27 cellular contexts compared by ENCODE assay signal in the genomic region with DNA sequence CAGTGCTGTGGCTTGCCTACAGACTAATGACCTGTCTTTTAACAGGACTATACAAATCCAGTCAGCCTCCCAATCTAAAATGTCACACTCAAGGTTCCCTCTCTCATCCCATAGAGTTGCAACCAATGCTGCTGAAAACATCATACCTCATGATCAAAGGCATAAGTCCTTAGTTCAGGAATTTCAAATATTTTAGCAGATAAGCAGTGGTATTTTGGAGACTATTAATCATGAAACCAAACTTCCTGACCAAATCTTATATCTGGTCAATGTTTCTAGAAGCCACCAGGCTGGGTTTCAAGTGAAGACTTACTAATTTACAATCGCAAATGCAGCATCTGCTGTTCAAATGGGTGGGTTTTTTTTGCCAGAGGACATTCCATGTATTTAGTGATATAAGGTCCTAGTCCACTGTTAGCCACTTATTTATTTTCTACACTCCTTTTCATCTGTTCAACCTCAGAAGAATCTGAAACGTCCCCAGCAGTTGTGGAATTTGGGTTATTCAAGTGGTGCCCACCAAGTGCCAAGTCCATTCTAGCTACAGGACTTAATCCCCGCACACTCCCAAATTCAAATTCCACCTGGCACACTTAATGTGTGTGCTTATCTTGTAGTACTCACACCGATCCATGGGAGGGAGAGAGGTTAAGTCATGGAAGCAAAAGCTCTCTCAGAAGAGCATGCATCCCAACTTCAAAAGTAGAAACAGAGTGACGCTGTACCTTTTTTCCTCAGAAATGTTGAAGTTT. TPM values are rescaled to one million over a fixed set of nuclear protein-coding genes. Genes with fewer than 3 reads are reported as not detected.
DNase-seq lines count a peak whose midpoint lies in the region; TF ChIP-seq lines count a peak whose summit lies in the region.
"Had no signal": no experiment of that assay in that cellular context is flagged by ENCODE, and none has a peak within 500 bp of the region (broad histone marks: within the 10 kb centered on the region; RNA-seq: fewer than 3 reads in every experiment).

No MANE protein-coding gene starts in this region.

- TF ChIP-seq POLR2A in suprapubic skin (IDR thresholded peaks at IDR 0.05) = no peak

- peak overlapping the region; percentile 23 for H3K4ac ChIP-seq in trophoblast cell (ENCODE audit: low read depth, low read length)

- H2AK5ac ChIP-seq in trophoblast cell (ENCODE audit: low read length) = no peak overlapping the region

- H3K27me3 ChIP-seq in MG63 = no peaks in the 10 kb centered on the region
- H3K27me3 ChIP-seq in trophoblast cell (ENCODE audit: insufficient read depth, low read length) = no peaks in the 10 kb centered on the region
- no peaks in the 10 kb centered on the region for H3K27me3 ChIP-seq in suprapubic skin
- H3K27me3 ChIP-seq: adrenal gland, dorsolateral prefrontal cortex, sigmoid colon, thyroid gland had no signal

- H3K14ac ChIP-seq in trophoblast cell (ENCODE audit: low read length) = peak overlapping the region; percentile 44

- peak overlapping the region; percentile 21 for H2BK120ac ChIP-seq in trophoblast cell (ENCODE audit: insufficient read depth, low read length, poor library complexity)

- H2AFZ ChIP-seq in trophoblast cell (ENCODE audit: insufficient read depth, low read length, poor library complexity) = no peak overlapping the region

- H3K9me3 ChIP-seq in MG63 (no peaks in the 10 kb centered on the region), trophoblast cell (ENCODE audit: insufficient read depth, low read depth, low read length) (no peaks in the 10 kb centered on the region), suprapubic skin (no peaks in the 10 kb centered on the region)
- H3K9me3 ChIP-seq: adrenal gland, sigmoid colon, thyroid gland had no signal

- H3K4me3 ChIP-seq in MG63 = no peak overlapping the region
- H3K4me3 ChIP-seq in fibroblast of the aortic adventitia (ENCODE audit: low read depth, low read length) = no peak overlapping the region
- H3K4me3 ChIP-seq in trophoblast cell (ENCODE audit: low read depth, low read length) = no peak overlapping the region
- no peak overlapping the region for H3K4me3 ChIP-seq in suprapubic skin
- H3K4me3 ChIP-seq: adrenal gland, dorsolateral prefrontal cortex, sigmoid colon, thyroid gland had no signal

- H3K79me2 ChIP-seq in trophoblast cell (ENCODE audit: control insufficient read depth, insufficient read depth, low read length, poor library complexity) = no peaks in the 10 kb centered on the region

- TF ChIP-seq CTCF in fibroblast of the aortic adventitia (IDR thresholded peaks at IDR 0.05; ENCODE audit: insufficient read depth, low read length) (no peak), suprapubic skin (IDR thresholded peaks at IDR 0.05) (no peak)

- H2BK5ac ChIP-seq in trophoblast cell (ENCODE audit: low read depth, low read length, poor library complexity) = peak overlapping the region; percentile 55

- no peak overlapping the region for H3K4me2 ChIP-seq in trophoblast cell (ENCODE audit: low read length)

- peak overlapping the region; percentile 64 for H4K91ac ChIP-seq in trophoblast cell (ENCODE audit: low read depth, low read length)

- WGBS in trophoblast cell (ENCODE audit: extremely low coverage, insufficient coverage, insufficient read length) = no CpG with 5 or more reads among the region's 5 CpGs
- WGBS in suprapubic skin = 83% methylated on average over 5 of the region's 5 CpGs

- H3K9ac ChIP-seq in trophoblast cell (ENCODE audit: low read length) = no peak overlapping the region

- peak; percentile 40 for DNase-seq in ELR (ENCODE audit: low read depth)
- DNase-seq in MG63 = peak; percentile 12
- peak; percentile 70 for DNase-seq in fibroblast of the aortic adventitia (ENCODE audit: low read depth)
- peak in 1 of 2 donors; percentile 13 for DNase-seq in trophoblast cell
- DNase-seq in activated CD4-positive, CD25-positive, alpha-beta regulatory T cell (lab: John Stamatoyannopoulos, UW) = no peak
- DNase-seq in T1000 (lab: John Stamatoyannopoulos, UW) = no peak
- no peak for DNase-seq in suprapubic skin (ENCODE audit: low spot score in 2 of 2)
- DNase-seq: activated CD4-positive, alpha-beta T cell treated with anti-CD3 and anti-CD28 coated beads, Interleukin-2, amount 10 ng/mL, durations not matched to agents 24 days and 14 days; activated naive CD4-positive, alpha-beta T cell treated with Interleukin-2 at 50 U/mL for 16 hours; activated T-cell treated with anti-CD3 and anti-CD28 coated beads, Interleukin-2, amount 50 U/mL, for 48 hours; adrenal gland; CD4-positive, CD25-positive, alpha-beta regulatory T cell; central memory CD4-positive, alpha-beta T cell; dorsolateral prefrontal cortex; head of caudate nucleus; KBM-7; left ventricle myocardium superior; NCI-H146; NCI-H2171; NCI-H526 treated with DMSO at 0.1 percent for 48 hours; sigmoid colon; thyroid gland had no signal

- H3K27ac ChIP-seq in trophoblast cell (ENCODE audit: low read depth, low read length) (peak overlapping the region; percentile 82), suprapubic skin (no peak overlapping the region)
- H3K27ac ChIP-seq: adrenal gland, dorsolateral prefrontal cortex, sigmoid colon, thyroid gland, VCaP had no signal

- H3K36me3 ChIP-seq in MG63 (no peaks in the 10 kb centered on the region), trophoblast cell (ENCODE audit: control insufficient read depth in 1 of 2, insufficient read depth in 2 of 2, low read length in 2 of 2) (no peaks in the 10 kb centered on the region), suprapubic skin (no peaks in the 10 kb centered on the region)
- H3K36me3 ChIP-seq: adrenal gland, sigmoid colon, thyroid gland had no signal

- H3K4me1 ChIP-seq in trophoblast cell (ENCODE audit: control insufficient read depth in 1 of 2, insufficient read depth in 2 of 2, low read length in 2 of 2) (peaks cover 15 to 21% of the 10 kb centered on the region in 2 experiments), suprapubic skin (no peaks in the 10 kb centered on the region)
- H3K4me1 ChIP-seq: adrenal gland, thyroid gland had no signal

- no peak for TF ChIP-seq EP300 in suprapubic skin (IDR thresholded peaks at IDR 0.05)

- H4K8ac ChIP-seq in trophoblast cell (ENCODE audit: low read depth, low read length) = peak overlapping the region; percentile 36

- no peak overlapping the region for H3K23ac ChIP-seq in trophoblast cell (ENCODE audit: low read length)

- H4K12ac ChIP-seq in trophoblast cell (ENCODE audit: low read depth, low read length) = no peak overlapping the region

- H3K18ac ChIP-seq in trophoblast cell (ENCODE audit: low read length) = peak overlapping the region; percentile 11

- H2BK12ac ChIP-seq in trophoblast cell (ENCODE audit: low read length) = peak overlapping the region; percentile 37

- peaks cover 21% of the 10 kb centered on the region for H3K79me1 ChIP-seq in trophoblast cell (ENCODE audit: low read length)

RNA-seq across cellular contexts. Expression of gene TAS2R1, which starts 5.8 kb away (rescaled TPM):
- total RNA-seq in MG63 (2014; rRNA removed; shearing (Covaris generic); ENCODE audit: low replicate concordance) = 0.64 TPM in 1 of 2 replicates, not detected in the other
- total RNA-seq in fibroblast of the aortic adventitia (ENCODE audit: low replicate concordance) (not detected in 2 replicates), suprapubic skin (not detected)
- 0.12 TPM in 2 replicates for polyA plus RNA-seq in trophoblast cell (2013)
- total RNA-seq: activated CD4-positive, alpha-beta T cell treated with anti-CD3 and anti-CD28 coated beads, Interleukin-2, amount 10 ng/mL, durations not matched to agents 24 days and 14 days; adrenal gland; CD4-positive, CD25-positive, alpha-beta regulatory T cell; fibroblast of lung; G401; left ventricle myocardium superior; mononuclear cell; posterior vena cava; sigmoid colon had no signal
- polyA plus RNA-seq: adrenal gland; CD4-positive, CD25-positive, alpha-beta regulatory T cell; sigmoid colon had no signal

Comparison
In these comparisons a context has a peak if more than half of its experiments do, and no peak if none do; other contexts are left out.
1. DNase-seq: peak in ELR (single experiment), MG63 (single experiment) and fibroblast of the aortic adventitia (single experiment); none in activated CD4-positive, CD25-positive, alpha-beta regulatory T cell (0 of 4), T1000 (single experiment) and suprapubic skin (0 of 2).